Comparison of ENCODE assay signal across 16 cellular contexts in genomic region chr3:194761384-194761783, GRCh38.
DNase-seq lines count a peak whose midpoint lies in the region; ATAC-seq and TF ChIP-seq lines count a peak whose summit lies in the region.
"Had no signal": no experiment of that assay in that cellular context is flagged by ENCODE, and none has a peak within 500 bp of the region (broad histone marks: within the 10 kb centered on the region; RNA-seq: fewer than 3 reads in every experiment).

No MANE protein-coding gene starts in this region.

- POLR2A ChIA-PET in activated CD8-positive, alpha-beta T cell treated with anti-CD3 and anti-CD28 coated beads for 36 hours (lab: Charles Lee) = interaction anchor here (0.7 kb wide), 1 partner anchor 55 kb away, joined by 3 read pairs; no protein-coding TSS in a partner anchor

- peak overlapping the region in 1 of 6 donors; percentile 29 for H3K27ac Mint-ChIP-seq in immature natural killer cell
- no peak overlapping the region for H3K27ac Mint-ChIP-seq in activated CD8-positive, alpha-beta T cell treated with anti-CD3 and anti-CD28 coated beads for 36 hours
- H3K27ac Mint-ChIP-seq: activated B cell treated with CpG ODN at 0.5 μM for 24 hours, B cell had no signal

- H3K36me3 Mint-ChIP-seq in immature natural killer cell = no peaks in the 10 kb centered on the region
- no peaks in the 10 kb centered on the region for H3K36me3 Mint-ChIP-seq in activated CD8-positive, alpha-beta T cell treated with anti-CD3 and anti-CD28 coated beads for 36 hours (ENCODE audit: low read depth)

- no peak overlapping the region for H3K4me3 Mint-ChIP-seq in immature natural killer cell
- H3K4me3 Mint-ChIP-seq in activated CD8-positive, alpha-beta T cell treated with anti-CD3 and anti-CD28 coated beads for 36 hours = no peak overlapping the region
- H3K4me3 Mint-ChIP-seq: activated B cell treated with CpG ODN at 0.5 μM for 24 hours, B cell had no signal

- no peak for ATAC-seq in activated CD8-positive, alpha-beta T cell treated with anti-CD3 and anti-CD28 coated beads for 36 hours
- no peak for ATAC-seq in HG03460 (IDR thresholded peaks at IDR 0.05; ENCODE audit: unreplicated experiment)
- ATAC-seq: psoas muscle had no signal

- intact Hi-C loops in activated CD8-positive, alpha-beta T cell treated with anti-CD3 and anti-CD28 coated beads for 36 hours (cut with micrococcal nuclease) = no loop called here

- CTCF ChIA-PET in activated CD8-positive, alpha-beta T cell treated with anti-CD3 and anti-CD28 coated beads for 36 hours (lab: Charles Lee) = no interaction called here

- peaks cover 2% of the 10 kb centered on the region in 2 donors for H3K4me1 Mint-ChIP-seq in immature natural killer cell
- H3K4me1 Mint-ChIP-seq in activated CD8-positive, alpha-beta T cell treated with anti-CD3 and anti-CD28 coated beads for 36 hours (ENCODE audit: low read depth) = no peaks in the 10 kb centered on the region

- DNase-seq in DMS 273 (lab: John Stamatoyannopoulos, UW; ENCODE audit: unreplicated experiment) = peak; percentile 90
- DNase-seq in NCI-H128 (lab: John Stamatoyannopoulos, UW; ENCODE audit: unreplicated experiment) = peak; percentile 33
- DNase-seq in NCI-H69 (lab: John Stamatoyannopoulos, UW) = peak; percentile 99
- peak; percentile 95 for DNase-seq in left kidney (ENCODE audit: low read depth, low spot score)
- no peak for DNase-seq in GOT3 (lab: John Stamatoyannopoulos, UW)
- DNase-seq in immature natural killer cell = no peak
- no peak for DNase-seq in activated CD8-positive, alpha-beta T cell treated with anti-CD3 and anti-CD28 coated beads for 36 hours
- DNase-seq: activated B cell treated with CpG ODN at 0.5 μM for 24 hours; activated T-cell treated with anti-CD3 and anti-CD28 coated beads, Interleukin-2, amount 50 U/mL, for 1 hour; GM23248; NCI-H1048; psoas muscle; stimulated activated CD4-positive, alpha-beta T cell treated with anti-CD3 and anti-CD28 coated beads, Interleukin-4, amount 100 ng/mL, for 24 hours; stimulated activated naive CD4-positive, alpha-beta T cell had no signal

- H3K9me3 Mint-ChIP-seq in immature natural killer cell = no peaks in the 10 kb centered on the region
- no peaks in the 10 kb centered on the region for H3K9me3 Mint-ChIP-seq in activated CD8-positive, alpha-beta T cell treated with anti-CD3 and anti-CD28 coated beads for 36 hours
- H3K9me3 Mint-ChIP-seq: activated B cell treated with CpG ODN at 0.5 μM for 24 hours had no signal

- H3K27me3 Mint-ChIP-seq in immature natural killer cell (ENCODE audit: low read depth in 3 of 3) = peaks cover 2 to 19% (median 7%) of the 10 kb centered on the region in 3 donors
- peaks cover 3% of the 10 kb centered on the region for H3K27me3 Mint-ChIP-seq in activated CD8-positive, alpha-beta T cell treated with anti-CD3 and anti-CD28 coated beads for 36 hours

- TF ChIP-seq CTCF in activated CD8-positive, alpha-beta T cell treated with anti-CD3 and anti-CD28 coated beads for 36 hours (IDR thresholded peaks at IDR 0.05) = no peak

Comparison
In these comparisons a context has a peak if more than half of its experiments do, and no peak if none do; other contexts are left out.
1. DNase-seq: peak in DMS 273 (single experiment), NCI-H128 (single experiment), NCI-H69 (single experiment) and left kidney (single experiment); none in GOT3 (single experiment), immature natural killer cell (0 of 3) and activated CD8-positive, alpha-beta T cell treated with anti-CD3 and anti-CD28 coated beads for 36 hours (single experiment).